ENCODE assay signal across 1 cellular context in genomic region chr17:4014148-4014927, GRCh38.
TF ChIP-seq lines count a peak whose summit lies in the region.

No MANE protein-coding gene starts in this region.

TF ChIP-seq in HepG2, 621 proteins besides CTCF, POLR2A, EP300 and RAD21 (continued from another document and continues in another):
- TF ChIP-seq, protein P1, sequence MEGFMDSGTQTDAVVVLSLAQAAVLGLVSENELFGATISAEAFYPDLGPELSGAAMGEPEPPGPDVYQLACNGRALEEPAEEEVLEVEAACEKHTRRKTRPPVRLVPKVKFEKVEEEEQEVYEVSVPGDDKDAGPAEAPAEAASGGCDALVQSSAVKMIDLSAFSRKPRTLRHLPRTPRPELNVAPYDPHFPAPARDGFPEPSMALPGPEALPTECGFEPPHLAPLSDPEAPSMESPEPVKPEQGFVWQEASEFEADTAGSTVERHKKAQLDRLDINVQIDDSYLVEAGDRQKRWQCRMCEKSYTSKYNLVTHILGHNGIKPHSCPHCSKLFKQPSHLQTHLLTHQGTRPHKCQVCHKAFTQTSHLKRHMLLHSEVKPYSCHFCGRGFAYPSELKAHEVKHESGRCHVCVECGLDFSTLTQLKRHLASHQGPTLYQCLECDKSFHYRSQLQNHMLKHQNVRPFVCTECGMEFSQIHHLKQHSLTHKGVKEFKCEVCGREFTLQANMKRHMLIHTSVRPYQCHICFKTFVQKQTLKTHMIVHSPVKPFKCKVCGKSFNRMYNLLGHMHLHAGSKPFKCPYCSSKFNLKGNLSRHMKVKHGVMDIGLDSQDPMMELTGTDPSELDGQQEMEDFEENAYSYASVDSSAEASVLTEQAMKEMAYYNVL (CRISPR knock-in tag; IDR thresholded peaks at IDR 0.05; ENCODE audit: borderline replicate concordance), result peak; percentile 86
- no peak for TF ChIP-seq ZNF367 (CRISPR knock-in tag; IDR thresholded peaks at IDR 0.05; ENCODE audit: borderline replicate concordance)
- no peak for TF ChIP-seq ZNF773 (CRISPR knock-in tag; IDR thresholded peaks at IDR 0.05; ENCODE audit: borderline replicate concordance)
- TF ChIP-seq, protein P2, sequence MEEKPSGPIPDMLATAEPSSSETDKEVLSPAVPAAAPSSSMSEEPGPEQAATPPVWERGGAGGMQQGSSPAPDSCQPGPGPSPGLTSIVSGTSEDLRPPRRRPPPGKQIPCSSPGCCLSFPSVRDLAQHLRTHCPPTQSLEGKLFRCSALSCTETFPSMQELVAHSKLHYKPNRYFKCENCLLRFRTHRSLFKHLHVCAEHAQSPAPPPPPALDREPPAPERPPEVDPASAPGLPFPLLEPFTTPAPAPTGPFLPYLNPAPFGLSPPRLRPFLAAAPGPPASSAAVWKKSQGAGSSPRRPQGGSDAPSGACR (CRISPR knock-in tag; IDR thresholded peaks at IDR 0.05), result no peak; the same call in 1 of the 2 replicates
- no peak for TF ChIP-seq ZNF7 (CRISPR knock-in tag; IDR thresholded peaks at IDR 0.05)
- TF ChIP-seq HDAC1 (CRISPR knock-in tag; IDR thresholded peaks at IDR 0.05), result peak; percentile 88
- TF ChIP-seq ATF4 (CRISPR knock-in tag; IDR thresholded peaks at IDR 0.05), result no peak
- TF ChIP-seq, protein P3, sequence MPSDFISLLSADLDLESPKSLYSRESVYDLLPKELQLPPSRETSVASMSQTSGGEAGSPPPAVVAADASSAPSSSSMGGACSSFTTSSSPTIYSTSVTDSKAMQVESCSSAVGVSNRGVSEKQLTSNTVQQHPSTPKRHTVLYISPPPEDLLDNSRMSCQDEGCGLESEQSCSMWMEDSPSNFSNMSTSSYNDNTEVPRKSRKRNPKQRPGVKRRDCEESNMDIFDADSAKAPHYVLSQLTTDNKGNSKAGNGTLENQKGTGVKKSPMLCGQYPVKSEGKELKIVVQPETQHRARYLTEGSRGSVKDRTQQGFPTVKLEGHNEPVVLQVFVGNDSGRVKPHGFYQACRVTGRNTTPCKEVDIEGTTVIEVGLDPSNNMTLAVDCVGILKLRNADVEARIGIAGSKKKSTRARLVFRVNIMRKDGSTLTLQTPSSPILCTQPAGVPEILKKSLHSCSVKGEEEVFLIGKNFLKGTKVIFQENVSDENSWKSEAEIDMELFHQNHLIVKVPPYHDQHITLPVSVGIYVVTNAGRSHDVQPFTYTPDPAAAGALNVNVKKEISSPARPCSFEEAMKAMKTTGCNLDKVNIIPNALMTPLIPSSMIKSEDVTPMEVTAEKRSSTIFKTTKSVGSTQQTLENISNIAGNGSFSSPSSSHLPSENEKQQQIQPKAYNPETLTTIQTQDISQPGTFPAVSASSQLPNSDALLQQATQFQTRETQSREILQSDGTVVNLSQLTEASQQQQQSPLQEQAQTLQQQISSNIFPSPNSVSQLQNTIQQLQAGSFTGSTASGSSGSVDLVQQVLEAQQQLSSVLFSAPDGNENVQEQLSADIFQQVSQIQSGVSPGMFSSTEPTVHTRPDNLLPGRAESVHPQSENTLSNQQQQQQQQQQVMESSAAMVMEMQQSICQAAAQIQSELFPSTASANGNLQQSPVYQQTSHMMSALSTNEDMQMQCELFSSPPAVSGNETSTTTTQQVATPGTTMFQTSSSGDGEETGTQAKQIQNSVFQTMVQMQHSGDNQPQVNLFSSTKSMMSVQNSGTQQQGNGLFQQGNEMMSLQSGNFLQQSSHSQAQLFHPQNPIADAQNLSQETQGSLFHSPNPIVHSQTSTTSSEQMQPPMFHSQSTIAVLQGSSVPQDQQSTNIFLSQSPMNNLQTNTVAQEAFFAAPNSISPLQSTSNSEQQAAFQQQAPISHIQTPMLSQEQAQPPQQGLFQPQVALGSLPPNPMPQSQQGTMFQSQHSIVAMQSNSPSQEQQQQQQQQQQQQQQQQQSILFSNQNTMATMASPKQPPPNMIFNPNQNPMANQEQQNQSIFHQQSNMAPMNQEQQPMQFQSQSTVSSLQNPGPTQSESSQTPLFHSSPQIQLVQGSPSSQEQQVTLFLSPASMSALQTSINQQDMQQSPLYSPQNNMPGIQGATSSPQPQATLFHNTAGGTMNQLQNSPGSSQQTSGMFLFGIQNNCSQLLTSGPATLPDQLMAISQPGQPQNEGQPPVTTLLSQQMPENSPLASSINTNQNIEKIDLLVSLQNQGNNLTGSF (CRISPR knock-in tag; IDR thresholded peaks at IDR 0.05), result no peak
- no peak for TF ChIP-seq ZNF572 (CRISPR knock-in tag; IDR thresholded peaks at IDR 0.05)
- TF ChIP-seq, protein P4, sequence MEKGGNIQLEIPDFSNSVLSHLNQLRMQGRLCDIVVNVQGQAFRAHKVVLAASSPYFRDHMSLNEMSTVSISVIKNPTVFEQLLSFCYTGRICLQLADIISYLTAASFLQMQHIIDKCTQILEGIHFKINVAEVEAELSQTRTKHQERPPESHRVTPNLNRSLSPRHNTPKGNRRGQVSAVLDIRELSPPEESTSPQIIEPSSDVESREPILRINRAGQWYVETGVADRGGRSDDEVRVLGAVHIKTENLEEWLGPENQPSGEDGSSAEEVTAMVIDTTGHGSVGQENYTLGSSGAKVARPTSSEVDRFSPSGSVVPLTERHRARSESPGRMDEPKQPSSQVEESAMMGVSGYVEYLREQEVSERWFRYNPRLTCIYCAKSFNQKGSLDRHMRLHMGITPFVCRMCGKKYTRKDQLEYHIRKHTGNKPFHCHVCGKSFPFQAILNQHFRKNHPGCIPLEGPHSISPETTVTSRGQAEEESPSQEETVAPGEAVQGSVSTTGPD (CRISPR knock-in tag; IDR thresholded peaks at IDR 0.05), result peak; percentile 61; the same call in 1 of the 2 replicates
- TF ChIP-seq TP53 (CRISPR knock-in tag; conservative IDR thresholded peaks at IDR 0.05), result no peak
- TF ChIP-seq ZBED4 (CRISPR knock-in tag; IDR thresholded peaks at IDR 0.05; ENCODE audit: borderline replicate concordance), result peak; percentile 52
- TF ChIP-seq ZNF687 (CRISPR knock-in tag; IDR thresholded peaks at IDR 0.05), result peak; percentile 100
- TF ChIP-seq, protein P5, sequence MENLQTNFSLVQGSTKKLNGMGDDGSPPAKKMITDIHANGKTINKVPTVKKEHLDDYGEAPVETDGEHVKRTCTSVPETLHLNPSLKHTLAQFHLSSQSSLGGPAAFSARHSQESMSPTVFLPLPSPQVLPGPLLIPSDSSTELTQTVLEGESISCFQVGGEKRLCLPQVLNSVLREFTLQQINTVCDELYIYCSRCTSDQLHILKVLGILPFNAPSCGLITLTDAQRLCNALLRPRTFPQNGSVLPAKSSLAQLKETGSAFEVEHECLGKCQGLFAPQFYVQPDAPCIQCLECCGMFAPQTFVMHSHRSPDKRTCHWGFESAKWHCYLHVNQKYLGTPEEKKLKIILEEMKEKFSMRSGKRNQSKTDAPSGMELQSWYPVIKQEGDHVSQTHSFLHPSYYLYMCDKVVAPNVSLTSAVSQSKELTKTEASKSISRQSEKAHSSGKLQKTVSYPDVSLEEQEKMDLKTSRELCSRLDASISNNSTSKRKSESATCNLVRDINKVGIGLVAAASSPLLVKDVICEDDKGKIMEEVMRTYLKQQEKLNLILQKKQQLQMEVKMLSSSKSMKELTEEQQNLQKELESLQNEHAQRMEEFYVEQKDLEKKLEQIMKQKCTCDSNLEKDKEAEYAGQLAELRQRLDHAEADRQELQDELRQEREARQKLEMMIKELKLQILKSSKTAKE (CRISPR knock-in tag; IDR thresholded peaks at IDR 0.05; ENCODE audit: borderline replicate concordance), result no peak
- TF ChIP-seq, protein P6, sequence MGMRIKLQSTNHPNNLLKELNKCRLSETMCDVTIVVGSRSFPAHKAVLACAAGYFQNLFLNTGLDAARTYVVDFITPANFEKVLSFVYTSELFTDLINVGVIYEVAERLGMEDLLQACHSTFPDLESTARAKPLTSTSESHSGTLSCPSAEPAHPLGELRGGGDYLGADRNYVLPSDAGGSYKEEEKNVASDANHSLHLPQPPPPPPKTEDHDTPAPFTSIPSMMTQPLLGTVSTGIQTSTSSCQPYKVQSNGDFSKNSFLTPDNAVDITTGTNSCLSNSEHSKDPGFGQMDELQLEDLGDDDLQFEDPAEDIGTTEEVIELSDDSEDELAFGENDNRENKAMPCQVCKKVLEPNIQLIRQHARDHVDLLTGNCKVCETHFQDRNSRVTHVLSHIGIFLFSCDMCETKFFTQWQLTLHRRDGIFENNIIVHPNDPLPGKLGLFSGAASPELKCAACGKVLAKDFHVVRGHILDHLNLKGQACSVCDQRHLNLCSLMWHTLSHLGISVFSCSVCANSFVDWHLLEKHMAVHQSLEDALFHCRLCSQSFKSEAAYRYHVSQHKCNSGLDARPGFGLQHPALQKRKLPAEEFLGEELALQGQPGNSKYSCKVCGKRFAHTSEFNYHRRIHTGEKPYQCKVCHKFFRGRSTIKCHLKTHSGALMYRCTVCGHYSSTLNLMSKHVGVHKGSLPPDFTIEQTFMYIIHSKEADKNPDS (CRISPR knock-in tag; IDR thresholded peaks at IDR 0.05), result no peak
- TF ChIP-seq MIER2 (CRISPR knock-in tag; IDR thresholded peaks at IDR 0.05), result peak; percentile 69; the same call in 1 of the 2 replicates
- no peak for TF ChIP-seq ZNF225 (CRISPR knock-in tag; IDR thresholded peaks at IDR 0.05)
- TF ChIP-seq RFXANK (CRISPR knock-in tag; IDR thresholded peaks at IDR 0.05), result no peak
- no peak for TF ChIP-seq AGO1 (IDR thresholded peaks at IDR 0.05; ENCODE audit: low read depth, low read length, poor library complexity, severe bottlenecking)
- no peak for TF ChIP-seq ZNF616 (CRISPR knock-in tag; IDR thresholded peaks at IDR 0.05; ENCODE audit: low read depth)
- TF ChIP-seq PAX8 (CRISPR knock-in tag; IDR thresholded peaks at IDR 0.05; ENCODE audit: borderline replicate concordance), result no peak
- TF ChIP-seq, protein P7, sequence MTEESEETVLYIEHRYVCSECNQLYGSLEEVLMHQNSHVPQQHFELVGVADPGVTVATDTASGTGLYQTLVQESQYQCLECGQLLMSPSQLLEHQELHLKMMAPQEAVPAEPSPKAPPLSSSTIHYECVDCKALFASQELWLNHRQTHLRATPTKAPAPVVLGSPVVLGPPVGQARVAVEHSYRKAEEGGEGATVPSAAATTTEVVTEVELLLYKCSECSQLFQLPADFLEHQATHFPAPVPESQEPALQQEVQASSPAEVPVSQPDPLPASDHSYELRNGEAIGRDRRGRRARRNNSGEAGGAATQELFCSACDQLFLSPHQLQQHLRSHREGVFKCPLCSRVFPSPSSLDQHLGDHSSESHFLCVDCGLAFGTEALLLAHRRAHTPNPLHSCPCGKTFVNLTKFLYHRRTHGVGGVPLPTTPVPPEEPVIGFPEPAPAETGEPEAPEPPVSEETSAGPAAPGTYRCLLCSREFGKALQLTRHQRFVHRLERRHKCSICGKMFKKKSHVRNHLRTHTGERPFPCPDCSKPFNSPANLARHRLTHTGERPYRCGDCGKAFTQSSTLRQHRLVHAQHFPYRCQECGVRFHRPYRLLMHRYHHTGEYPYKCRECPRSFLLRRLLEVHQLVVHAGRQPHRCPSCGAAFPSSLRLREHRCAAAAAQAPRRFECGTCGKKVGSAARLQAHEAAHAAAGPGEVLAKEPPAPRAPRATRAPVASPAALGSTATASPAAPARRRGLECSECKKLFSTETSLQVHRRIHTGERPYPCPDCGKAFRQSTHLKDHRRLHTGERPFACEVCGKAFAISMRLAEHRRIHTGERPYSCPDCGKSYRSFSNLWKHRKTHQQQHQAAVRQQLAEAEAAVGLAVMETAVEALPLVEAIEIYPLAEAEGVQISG (CRISPR knock-in tag; IDR thresholded peaks at IDR 0.05), result peak; percentile 84
- TF ChIP-seq TOPORS (CRISPR knock-in tag; IDR thresholded peaks at IDR 0.05), result 0 out of 2 replicates have a peak, but pooled peaks have one; percentile 22
- TF ChIP-seq ZSCAN22 (CRISPR knock-in tag; IDR thresholded peaks at IDR 0.05), result no peak
- TF ChIP-seq ATAD3A (CRISPR knock-in tag; IDR thresholded peaks at IDR 0.05), result no peak
